11 cellular contexts compared by ENCODE assay signal in the genomic region with DNA sequence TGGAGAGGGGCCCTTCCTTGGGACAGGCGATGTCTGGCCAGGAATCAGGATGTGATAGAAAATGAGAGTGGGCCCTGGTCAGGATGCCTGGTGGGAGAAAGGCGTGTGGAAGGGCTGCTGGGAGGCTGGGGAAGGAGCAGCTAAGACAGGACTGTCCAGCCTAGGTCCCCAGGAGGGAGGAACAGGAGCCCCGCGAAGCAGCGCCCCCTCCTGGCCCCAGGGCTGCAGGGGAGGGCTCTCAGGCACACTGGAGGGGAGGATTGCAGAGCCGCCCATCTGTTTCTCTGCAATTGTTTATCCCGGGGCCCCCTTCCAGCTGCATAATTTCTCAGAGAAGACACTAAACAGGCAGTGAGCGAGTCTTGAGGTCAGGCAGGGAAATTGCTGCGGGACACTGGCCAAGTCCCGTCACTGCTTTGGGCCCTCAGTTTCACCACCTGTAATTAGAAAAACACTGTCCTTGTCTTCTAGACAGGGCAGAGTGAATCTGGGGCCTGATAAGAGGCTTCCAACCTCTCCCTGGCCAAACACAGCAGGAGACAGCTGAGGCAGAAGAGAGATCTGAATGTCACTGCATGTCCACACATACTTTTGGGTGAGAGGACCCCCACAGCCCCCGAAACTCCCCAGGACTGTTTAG. TPM values are rescaled to one million over a fixed set of nuclear protein-coding genes. Genes with fewer than 3 reads are reported as not detected.
DNase-seq lines count a peak whose midpoint lies in the region; ATAC-seq, FAIRE-seq and TF ChIP-seq lines count a peak whose summit lies in the region.
"Had no signal": no experiment of that assay in that cellular context is flagged by ENCODE, and none has a peak within 500 bp of the region (broad histone marks: within the 10 kb centered on the region; RNA-seq: fewer than 3 reads in every experiment).

No MANE protein-coding gene starts in this region.

- CTCF ChIA-PET in activated CD4-positive, alpha-beta memory T cell treated with anti-CD3 and anti-CD28 coated beads, Interleukin-2, amount 10 ng/mL, durations not matched to agents 7 days and 5 days (lab: Charles Lee), result interaction anchor here (1.7 kb wide), 2 partner anchors 10 to 386 kb away, joined by 5 to 6 read pairs; no protein-coding TSS in a partner anchor

- H3K4me3 ChIP-seq in AG10803 (ENCODE audit: low read length), result no peak overlapping the region
- no peak overlapping the region for H3K4me3 ChIP-seq in GM23338
- H3K4me3 ChIP-seq in keratinocyte (ENCODE audit: control insufficient read depth in 2 of 3, extremely low read depth in 1 of 3, insufficient read depth in 2 of 3, low read depth in 1 of 3, low read length in 3 of 3), result no peak overlapping the region
- H3K4me3 ChIP-seq: adrenal gland, left lung had no signal

- H3K27ac ChIP-seq in GM23338 (ENCODE audit: low read depth) (no peak overlapping the region), keratinocyte (ENCODE audit: control insufficient read depth, insufficient read depth, low read length) (no peak overlapping the region)
- H3K27ac ChIP-seq: adrenal gland, left lung had no signal

- H3K4me1 ChIP-seq in GM23338 (ENCODE audit: insufficient read depth) (no peaks in the 10 kb centered on the region), keratinocyte (ENCODE audit: control insufficient read depth, extremely low read depth, insufficient read depth, low read length) (peaks cover 13% of the 10 kb centered on the region)

- dilution Hi-C loops in keratinocyte (cut with MboI; ENCODE audit: extremely low pct_ligation_motif_present, low sequenced_read_pairs), result no loop called here

- no peaks in the 10 kb centered on the region for H3K9me1 ChIP-seq in keratinocyte (ENCODE audit: control insufficient read depth, extremely low read depth, insufficient read depth, low read length)

- H4K20me1 ChIP-seq in GM23338 (replicated peaks; ENCODE audit: insufficient read depth) (no peaks in the 10 kb centered on the region), keratinocyte (ENCODE audit: control insufficient read depth, extremely low read depth, insufficient read depth, low read length) (no peaks in the 10 kb centered on the region)

- H3K4me2 ChIP-seq in GM23338 (no peak overlapping the region), keratinocyte (ENCODE audit: control insufficient read depth, extremely low read depth, insufficient read depth, low read depth, low read length) (no peak overlapping the region)

- H3K79me2 ChIP-seq in GM23338 (replicated peaks; ENCODE audit: insufficient read depth) (no peaks in the 10 kb centered on the region), keratinocyte (ENCODE audit: control insufficient read depth, insufficient read depth, low read length) (no peaks in the 10 kb centered on the region)

- peak; percentile 22 for DNase-seq in AG10803 (ENCODE audit: low read depth)
- peak; percentile 75 for DNase-seq in GM23338 (ENCODE audit: low spot score)
- peak; percentile 25 for DNase-seq in activated CD4-positive, alpha-beta memory T cell treated with anti-CD3 and anti-CD28 coated beads, Interleukin-2, amount 10 ng/mL, durations not matched to agents 7 days and 5 days
- DNase-seq in keratinocyte (ENCODE audit: low read depth, low spot score), result no peak
- DNase-seq in activated effector memory CD4-positive, alpha-beta T cell treated with anti-CD3 and anti-CD28 coated beads, Interleukin-2, amount 50 U/mL, for 16 hours, result no peak
- DNase-seq in DMS153 treated with DMSO at 0.1 percent for 48 hours (lab: John Stamatoyannopoulos, UW; ENCODE audit: unreplicated experiment), result no peak
- no peak for DNase-seq in SKM-1 treated with dmso at 0.1 percent for 144 hours (lab: John Stamatoyannopoulos, UW; ENCODE audit: unreplicated experiment)
- DNase-seq: NCI-H1436 treated with DMSO at 0.1 percent for 48 hours had no signal

- no peaks in the 10 kb centered on the region for H3K9me2 ChIP-seq in GM23338 (ENCODE audit: insufficient read depth)

- no peaks in the 10 kb centered on the region for H3F3A ChIP-seq in GM23338 (replicated peaks; ENCODE audit: low read depth)

- H3K27me3 ChIP-seq in GM23338 (ENCODE audit: insufficient read depth), result peaks cover 40% of the 10 kb centered on the region
- peaks cover 60% of the 10 kb centered on the region for H3K27me3 ChIP-seq in keratinocyte (ENCODE audit: control insufficient read depth, extremely low read depth, insufficient read depth, low read length)

- H3K9me3 ChIP-seq in keratinocyte (ENCODE audit: control insufficient read depth, low read depth, low read length), result no peaks in the 10 kb centered on the region
- H3K9me3 ChIP-seq: adrenal gland, left lung had no signal

- H3K9me3 Mint-ChIP-seq in GM23338, result no peaks in the 10 kb centered on the region
- no peaks in the 10 kb centered on the region for H3K9me3 Mint-ChIP-seq in activated CD4-positive, alpha-beta memory T cell treated with anti-CD3 and anti-CD28 coated beads, Interleukin-2, amount 10 ng/mL, durations not matched to agents 7 days and 5 days

- POLR2A ChIA-PET in activated CD4-positive, alpha-beta memory T cell treated with anti-CD3 and anti-CD28 coated beads, Interleukin-2, amount 10 ng/mL, durations not matched to agents 7 days and 5 days (lab: Charles Lee), result no interaction called here

- ATAC-seq in GM23338, result peak; percentile 15
- ATAC-seq in HG02610 (IDR thresholded peaks at IDR 0.05; ENCODE audit: unreplicated experiment), result no peak
- ATAC-seq: left lung had no signal

- no peak overlapping the region for H2AFZ ChIP-seq in GM23338
- H2AFZ ChIP-seq in keratinocyte (ENCODE audit: control insufficient read depth, low read length), result no peak overlapping the region

- H3K27ac Mint-ChIP-seq in GM23338, result no peak overlapping the region
- no peak overlapping the region for H3K27ac Mint-ChIP-seq in activated CD4-positive, alpha-beta memory T cell treated with anti-CD3 and anti-CD28 coated beads, Interleukin-2, amount 10 ng/mL, durations not matched to agents 7 days and 5 days

- no peaks in the 10 kb centered on the region for H3K36me3 ChIP-seq in GM23338 (ENCODE audit: insufficient read depth)
- no peaks in the 10 kb centered on the region for H3K36me3 ChIP-seq in keratinocyte (ENCODE audit: control insufficient read depth in 2 of 2, extremely low read depth in 1 of 2, insufficient read depth in 2 of 2, low read length in 2 of 2)
- H3K36me3 ChIP-seq: adrenal gland, left lung had no signal

- peaks cover 5% of the 10 kb centered on the region; the same call in 1 of the 3 replicates for H3K4me1 Mint-ChIP-seq in GM23338
- H3K4me1 Mint-ChIP-seq in activated CD4-positive, alpha-beta memory T cell treated with anti-CD3 and anti-CD28 coated beads, Interleukin-2, amount 10 ng/mL, durations not matched to agents 7 days and 5 days, result peaks cover 9% of the 10 kb centered on the region

- no peak overlapping the region for H3K9ac ChIP-seq in keratinocyte (ENCODE audit: control insufficient read depth, extremely low read depth, insufficient read depth, low read length)

- H3K4me3 Mint-ChIP-seq in GM23338, result no peak overlapping the region
- H3K4me3 Mint-ChIP-seq in activated CD4-positive, alpha-beta memory T cell treated with anti-CD3 and anti-CD28 coated beads, Interleukin-2, amount 10 ng/mL, durations not matched to agents 7 days and 5 days, result no peak overlapping the region

- TF ChIP-seq CTCF in AG10803 (conservative IDR thresholded peaks at IDR 0.05; ENCODE audit: low read length) (peak; percentile 24; the same call in 1 of the 2 replicates), GM23338 (conservative IDR thresholded peaks at IDR 0.05; ENCODE audit: low read depth in 2 of 2) (peak; percentile 87 to 89), keratinocyte (optimal IDR thresholded peaks at IDR 0.05 in 1 of 3, IDR thresholded peaks at IDR 0.05 in 1 of 3, conservative IDR thresholded peaks at IDR 0.05 in 1 of 3; ENCODE audit: extremely low read depth in 1 of 3, insufficient read depth in 2 of 3, low read length in 3 of 3) (peak; percentile 24 to 44 (median 25))

- FAIRE-seq in keratinocyte (lab: Jason Lieb, UNC), result no peak

- H3K27me3 Mint-ChIP-seq in GM23338 (ENCODE audit: insufficient read depth, low read depth, poor library complexity), result peaks cover 42% of the 10 kb centered on the region
- H3K27me3 Mint-ChIP-seq in activated CD4-positive, alpha-beta memory T cell treated with anti-CD3 and anti-CD28 coated beads, Interleukin-2, amount 10 ng/mL, durations not matched to agents 7 days and 5 days, result peaks cover 34% of the 10 kb centered on the region

- no peaks in the 10 kb centered on the region for H3K36me3 Mint-ChIP-seq in GM23338 (ENCODE audit: low read depth)
- H3K36me3 Mint-ChIP-seq in activated CD4-positive, alpha-beta memory T cell treated with anti-CD3 and anti-CD28 coated beads, Interleukin-2, amount 10 ng/mL, durations not matched to agents 7 days and 5 days (ENCODE audit: low read depth), result no peaks in the 10 kb centered on the region

TF ChIP-seq in GM23338, 12 proteins besides CTCF, POLR2A, EP300 and RAD21 (continues in another document):
- TF ChIP-seq JUNB (IDR thresholded peaks at IDR 0.05; ENCODE audit: unreplicated experiment), result no peak
- no peak for TF ChIP-seq EZH2phosphoT487 (IDR thresholded peaks at IDR 0.05; ENCODE audit: unreplicated experiment)

RNA-seq across cellular contexts. Expression of gene NPPC, which starts 3.9 kb away (rescaled TPM):
- total RNA-seq in GM23338 (2014; rRNA removed; shearing (Covaris generic)), result 0.43 and 2.2 TPM in 2 replicates
- polyA plus RNA-seq in GM23338 (2016; fragmentation: Nextera tagmentation; extraction: Ambion mirVana) (6.3 and 10.2 TPM in 2 replicates), keratinocyte (not detected in 3 replicates)
- total RNA-seq in activated CD4-positive, alpha-beta memory T cell treated with anti-CD3 and anti-CD28 coated beads, Interleukin-2, amount 10 ng/mL, durations not matched to agents 7 days and 5 days, result not detected
- polyA plus RNA-seq in keratinocyte (2011; ENCODE audit: low read depth), result not detected
- polyA plus RNA-seq in keratinocyte (2011; cell fraction: cytosol; rRNA removed), result not detected in 2 replicates
- polyA plus RNA-seq in keratinocyte (2011; cell fraction: nucleus; rRNA removed), result not detected in 2 replicates
- not detected in 2 replicates for polyA plus RNA-seq in keratinocyte (2012; ENCODE audit: low replicate concordance)
- polyA minus RNA-seq in keratinocyte, result not detected in 3 replicates
- not detected for polyA minus RNA-seq in keratinocyte (2011; cell fraction: cytosol; rRNA and poly(A)+ RNA removed)
- polyA minus RNA-seq in keratinocyte (2011; cell fraction: nucleus; rRNA and poly(A)+ RNA removed), result not detected in 2 replicates
- total RNA-seq: left lung had no signal

RNA-seq across cellular contexts. Expression of gene DIS3L2, which starts 31.4 kb away (rescaled TPM):
- total RNA-seq in GM23338 (2014; rRNA removed; shearing (Covaris generic)), result 17.4 and 25.3 TPM in 2 replicates
- polyA plus RNA-seq in GM23338 (2016; fragmentation: Nextera tagmentation; extraction: Ambion mirVana) (15.0 and 15.2 TPM in 2 replicates), keratinocyte (8.5 to 11.9 TPM (median 8.6 TPM) in 3 replicates)
- 10 to 100 TPM; 25.8 to 30.6 TPM for total RNA-seq in activated CD4-positive, alpha-beta memory T cell treated with anti-CD3 and anti-CD28 coated beads, Interleukin-2, amount 10 ng/mL, durations not matched to agents 7 days and 5 days
- 23.5 TPM for polyA plus RNA-seq in keratinocyte (2011; ENCODE audit: low read depth)
- polyA plus RNA-seq in keratinocyte (2011; cell fraction: cytosol; rRNA removed), result 8.7 and 10.4 TPM in 2 replicates
- polyA plus RNA-seq in keratinocyte (2011; cell fraction: nucleus; rRNA removed), result 30.8 and 33.7 TPM in 2 replicates
- 8.5 and 15.8 TPM in 2 replicates for polyA plus RNA-seq in keratinocyte (2012; ENCODE audit: low replicate concordance)
- polyA minus RNA-seq in keratinocyte, result 8.8 to 53.4 TPM (median 14.5 TPM) in 3 replicates
- polyA minus RNA-seq in keratinocyte (2011; cell fraction: cytosol; rRNA and poly(A)+ RNA removed), result 8.8 TPM
- polyA minus RNA-seq in keratinocyte (2011; cell fraction: nucleus; rRNA and poly(A)+ RNA removed), result 16.1 and 33.7 TPM in 2 replicates

Comparison
In these comparisons a context has a peak if more than half of its experiments do, and no peak if none do; other contexts are left out.
1. DNase-seq: peak in AG10803 (single experiment), GM23338 (single experiment) and activated CD4-positive, alpha-beta memory T cell treated with anti-CD3 and anti-CD28 coated beads, Interleukin-2, amount 10 ng/mL, durations not matched to agents 7 days and 5 days (single experiment); none in keratinocyte (single experiment), activated effector memory CD4-positive, alpha-beta T cell treated with anti-CD3 and anti-CD28 coated beads, Interleukin-2, amount 50 U/mL, for 16 hours (single experiment), DMS153 treated with DMSO at 0.1 percent for 48 hours (single experiment) and SKM-1 treated with dmso at 0.1 percent for 144 hours (single experiment).
2. CTCF ChIP-seq: peak in every context shown above with its lines; median percentile 88 in GM23338; 25 in keratinocyte; 24 in AG10803.